In genomic region chr6:7639427-7639826, GRCh38 we compare ENCODE assay signal across 27 cellular contexts.
"Had no signal": no experiment of that assay in that cellular context is flagged by ENCODE, and none has a peak within 500 bp of the region (broad histone marks: within the 10 kb centered on the region; RNA-seq: fewer than 3 reads in every experiment).

No MANE protein-coding gene starts in this region.

- H3K27ac Mint-ChIP-seq: naive thymus-derived CD4-positive, alpha-beta T cell; natural killer cell treated with Interleukin-12 subunit alpha and Interleukin-12 subunit beta and Interleukin-15 and Interleukin-18, amount 100 ng/mL, for 72 hours; stimulated activated effector memory CD8-positive, alpha-beta T cell treated with anti-CD3 and anti-CD28 coated beads, Interleukin-12 subunit alpha, Interleukin-12 subunit beta, amount 100 ng/mL, for 72 hours; stimulated activated naive CD8-positive, alpha-beta T cell treated with anti-CD3 and anti-CD28 coated beads, Interleukin-15, Interleukin-2, amounts not matched to agents 100 ng/mL and 50 ng/mL, for 24 hours had no signal

- H3K4me1 ChIP-seq: left lung, lower lobe of right lung, prostate gland, sigmoid colon, spleen, suprapubic skin, tibial artery, upper lobe of left lung, vagina had no signal

- FAIRE-seq: keratinocyte, small intestine had no signal

- ATAC-seq: left cardiac atrium; left lung; lower lobe of right lung; mucosa of descending colon; naive thymus-derived CD4-positive, alpha-beta T cell; natural killer cell treated with Interleukin-12 subunit alpha and Interleukin-12 subunit beta and Interleukin-15 and Interleukin-18, amount 100 ng/mL, for 72 hours; right cardiac atrium; stimulated activated effector memory CD8-positive, alpha-beta T cell treated with anti-CD3 and anti-CD28 coated beads, Interleukin-12 subunit alpha, Interleukin-12 subunit beta, amount 100 ng/mL, for 72 hours had no signal

- DNase-seq: hippocampal formation; kidney glomerular epithelial cell; left cardiac atrium; left lung; lower lobe of right lung; mammary epithelial cell; midbrain; mucosa of descending colon; naive thymus-derived CD4-positive, alpha-beta T cell; ovary; retina; right cardiac atrium; sigmoid colon; small intestine; spleen; stimulated activated CD4-positive, alpha-beta T cell treated with anti-CD3 and anti-CD28 coated beads, Interleukin-4, amount 100 ng/mL, for 24 hours; stimulated activated naive CD4-positive, alpha-beta T cell; tibial artery; upper lobe of left lung had no signal

- H3K4me3 ChIP-seq: left lung, lower lobe of right lung, mucosa of descending colon, ovary, prostate gland, sigmoid colon, spleen, suprapubic skin, thoracic aorta, tibial artery, upper lobe of left lung, vagina had no signal

- H3K27me3 ChIP-seq: left lung, ovary, sigmoid colon, spleen, suprapubic skin, tibial artery, upper lobe of left lung, vagina had no signal

- H3K36me3 Mint-ChIP-seq: naive thymus-derived CD4-positive, alpha-beta T cell; natural killer cell treated with Interleukin-12 subunit alpha and Interleukin-12 subunit beta and Interleukin-15 and Interleukin-18, amount 100 ng/mL, for 72 hours; stimulated activated effector memory CD8-positive, alpha-beta T cell treated with anti-CD3 and anti-CD28 coated beads, Interleukin-12 subunit alpha, Interleukin-12 subunit beta, amount 100 ng/mL, for 72 hours had no signal

- H3K9me3 Mint-ChIP-seq: natural killer cell treated with Interleukin-12 subunit alpha and Interleukin-12 subunit beta and Interleukin-15 and Interleukin-18, amount 100 ng/mL, for 72 hours; stimulated activated effector memory CD8-positive, alpha-beta T cell treated with anti-CD3 and anti-CD28 coated beads, Interleukin-12 subunit alpha, Interleukin-12 subunit beta, amount 100 ng/mL, for 72 hours; stimulated activated naive CD8-positive, alpha-beta T cell treated with anti-CD3 and anti-CD28 coated beads, Interleukin-15, Interleukin-2, amounts not matched to agents 100 ng/mL and 50 ng/mL, for 24 hours had no signal

- H3K9me3 ChIP-seq: left lung, lower lobe of right lung, mucosa of descending colon, ovary, prostate gland, sigmoid colon, spleen, suprapubic skin, thoracic aorta, tibial artery, upper lobe of left lung, vagina had no signal

- H3K4me1 Mint-ChIP-seq: naive thymus-derived CD4-positive, alpha-beta T cell; stimulated activated effector memory CD8-positive, alpha-beta T cell treated with anti-CD3 and anti-CD28 coated beads, Interleukin-12 subunit alpha, Interleukin-12 subunit beta, amount 100 ng/mL, for 72 hours had no signal

- H3K4me3 Mint-ChIP-seq: naive thymus-derived CD4-positive, alpha-beta T cell; natural killer cell treated with Interleukin-12 subunit alpha and Interleukin-12 subunit beta and Interleukin-15 and Interleukin-18, amount 100 ng/mL, for 72 hours; stimulated activated effector memory CD8-positive, alpha-beta T cell treated with anti-CD3 and anti-CD28 coated beads, Interleukin-12 subunit alpha, Interleukin-12 subunit beta, amount 100 ng/mL, for 72 hours; stimulated activated naive CD8-positive, alpha-beta T cell treated with anti-CD3 and anti-CD28 coated beads, Interleukin-15, Interleukin-2, amounts not matched to agents 100 ng/mL and 50 ng/mL, for 24 hours had no signal

- H3K27ac ChIP-seq: left lung, lower lobe of right lung, ovary, prostate gland, sigmoid colon, spleen, suprapubic skin, thoracic aorta, tibial artery, upper lobe of left lung, vagina had no signal

- H3K36me3 ChIP-seq: left lung, lower lobe of right lung, ovary, prostate gland, sigmoid colon, spleen, suprapubic skin, thoracic aorta, tibial artery, upper lobe of left lung, vagina had no signal
